15 cellular contexts compared by ENCODE assay signal in genomic region chr1:189180057-189180456, GRCh38.
DNase-seq lines count a peak whose midpoint lies in the region; ATAC-seq and TF ChIP-seq lines count a peak whose summit lies in the region.
"Had no signal": no experiment of that assay in that cellular context is flagged by ENCODE, and none has a peak within 500 bp of the region (broad histone marks: within the 10 kb centered on the region; RNA-seq: fewer than 3 reads in every experiment).

No MANE protein-coding gene starts in this region.

- H3K9me3 ChIP-seq in OCI-LY3 (ENCODE audit: insufficient read depth, low read length) = no peaks in the 10 kb centered on the region
- H3K9me3 ChIP-seq: BLaER1, HAP-1 had no signal

- no peak for TF ChIP-seq CTCF in OCI-LY3 (IDR thresholded peaks at IDR 0.05; ENCODE audit: low read depth, low read length)

- H3K4me3 ChIP-seq in OCI-LY3 (ENCODE audit: low read length) = no peak overlapping the region
- H3K4me3 ChIP-seq: BLaER1, GM23248, HAP-1 had no signal

- peak overlapping the region; percentile 25; the same call in 1 of the 2 replicates for H2AFZ ChIP-seq in OCI-LY3 (ENCODE audit: low read depth, low read length)
- H2AFZ ChIP-seq: GM23248 had no signal

- DNase-seq in HCEC 1CT = peak; percentile 19
- DNase-seq in amniotic epithelial cell (ENCODE audit: low read depth) = peak; percentile 92
- peak; percentile 1 for DNase-seq in iris pigment epithelial cell (ENCODE audit: low read depth)
- DNase-seq in stimulated activated CD4-positive, alpha-beta T cell treated with anti-CD3 and anti-CD28 coated beads, Interleukin-12 subunit alpha, Interleukin-12 subunit beta, amount 100 ng/mL, for 4 hours = no peak
- DNase-seq in COLO668 (lab: John Stamatoyannopoulos, UW; ENCODE audit: unreplicated experiment) = no peak
- DNase-seq in NCI-H510A treated with DMSO at 0.1 percent for 48 hours (lab: John Stamatoyannopoulos, UW) = no peak
- DNase-seq: 8988T; CD8-positive, alpha-beta T cell; COR-L47; GM23248 had no signal

- no peak overlapping the region for H3K27ac ChIP-seq in OCI-LY3 (ENCODE audit: low read length)
- H3K27ac ChIP-seq: BLaER1, GM23248 had no signal

- H3K27me3 ChIP-seq in OCI-LY3 (ENCODE audit: low read depth, low read length) = no peaks in the 10 kb centered on the region
- H3K27me3 ChIP-seq: BLaER1 had no signal

- no peaks in the 10 kb centered on the region for H4K20me1 ChIP-seq in OCI-LY3 (ENCODE audit: insufficient read depth, low read length)
- H4K20me1 ChIP-seq: BLaER1 had no signal

- peaks cover 5% of the 10 kb centered on the region; the same call in 1 of the 2 replicates for H3K4me1 ChIP-seq in OCI-LY3 (ENCODE audit: low read length)
- H3K4me1 ChIP-seq: BLaER1 had no signal

- H3K79me2 ChIP-seq in OCI-LY3 (ENCODE audit: low read length) = no peaks in the 10 kb centered on the region

- no peak overlapping the region for H3K9ac ChIP-seq in OCI-LY3 (ENCODE audit: low read length)
- H3K9ac ChIP-seq: BLaER1, GM23248 had no signal

- no peak overlapping the region for H3K4me2 ChIP-seq in OCI-LY3 (ENCODE audit: low read length)
- H3K4me2 ChIP-seq: BLaER1 had no signal

- ATAC-seq in HG03025 (IDR thresholded peaks at IDR 0.05; ENCODE audit: low FRiP score, unreplicated experiment) = no peak
- ATAC-seq: CD8-positive, alpha-beta T cell; HepG2 had no signal

- H3K36me3 ChIP-seq in OCI-LY3 (replicated peaks; ENCODE audit: low read depth, low read length) = no peaks in the 10 kb centered on the region
- H3K36me3 ChIP-seq: BLaER1, HAP-1 had no signal

Comparison
In these comparisons a context has a peak if more than half of its experiments do, and no peak if none do; other contexts are left out.
1. DNase-seq: peak in HCEC 1CT (single experiment), amniotic epithelial cell (single experiment) and iris pigment epithelial cell (single experiment); none in stimulated activated CD4-positive, alpha-beta T cell treated with anti-CD3 and anti-CD28 coated beads, Interleukin-12 subunit alpha, Interleukin-12 subunit beta, amount 100 ng/mL, for 4 hours (single experiment), COLO668 (single experiment) and NCI-H510A treated with DMSO at 0.1 percent for 48 hours (single experiment).